8 cellular contexts compared by ENCODE assay signal in the genomic region with DNA sequence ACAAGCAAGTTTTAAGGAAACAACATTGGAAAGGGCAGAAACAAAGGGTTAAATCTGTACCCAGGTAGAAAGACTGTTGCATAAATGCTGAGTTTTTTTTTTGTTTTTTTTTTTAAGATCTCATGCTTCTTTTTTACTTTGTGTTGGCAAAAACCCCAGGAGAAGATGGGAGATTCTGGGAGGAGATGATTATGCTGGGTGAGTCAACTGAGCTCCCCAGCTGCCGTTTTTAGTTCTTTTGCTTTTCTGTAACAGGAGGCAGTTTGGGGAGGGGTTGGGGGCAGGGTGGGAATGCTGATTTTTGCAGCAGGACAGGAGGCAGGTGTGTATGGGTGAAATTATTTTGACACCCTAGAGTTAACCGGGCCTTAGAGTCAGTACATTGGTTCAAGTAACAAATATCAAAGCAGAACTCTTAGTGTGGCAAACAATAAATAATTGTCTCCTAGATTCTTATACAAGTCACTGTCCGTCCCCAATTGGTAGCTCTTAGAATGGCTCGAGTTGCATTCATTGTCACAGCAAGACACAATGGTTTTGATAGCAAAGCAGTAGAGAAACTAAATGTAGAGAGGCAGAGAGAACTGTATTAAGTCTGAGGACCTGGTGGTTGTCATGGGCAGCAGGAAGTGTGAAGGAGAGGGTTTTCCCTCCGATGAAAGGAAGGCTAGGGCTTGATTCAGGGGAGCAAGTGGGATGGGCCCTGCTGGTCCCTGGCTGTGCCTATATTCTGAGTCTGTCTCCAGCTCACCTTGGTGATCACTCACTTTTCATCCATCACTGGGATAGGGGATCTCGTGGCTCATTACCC. TPM values are rescaled to one million over a fixed set of nuclear protein-coding genes. Genes with fewer than 3 reads are reported as not detected.
DNase-seq lines count a peak whose midpoint lies in the region; ATAC-seq and TF ChIP-seq lines count a peak whose summit lies in the region.

No MANE protein-coding gene starts in this region.

- H3K27me3 Mint-ChIP-seq in HFFc6 (ENCODE audit: insufficient read depth) (no peaks in the 10 kb centered on the region), memory B cell (no peaks in the 10 kb centered on the region)

- peak overlapping the region; percentile 71 for H3K27ac Mint-ChIP-seq in HFFc6
- H3K27ac Mint-ChIP-seq in memory B cell = peak overlapping the region; percentile 69

- H3K9me3 Mint-ChIP-seq in HFFc6 = no peaks in the 10 kb centered on the region
- H3K9me3 Mint-ChIP-seq in memory B cell = no peaks in the 10 kb centered on the region

- in situ Hi-C loops in brain microvascular endothelial cell (cut with HindIII; ENCODE audit: low pct_ligation_motif_present, low sequenced_read_pairs) = no loop called here

- no peak for TF ChIP-seq CTCF in HFFc6 (IDR thresholded peaks at IDR 0.05)
- no peak for TF ChIP-seq CTCF in brain microvascular endothelial cell (IDR thresholded peaks at IDR 0.05; ENCODE audit: low read depth, low read length, missing control alignments)

- 0 out of 2 replicates have a peak overlapping the region, but pooled peaks have one; percentile 0 for H3K4me3 Mint-ChIP-seq in HFFc6
- no peak overlapping the region for H3K4me3 Mint-ChIP-seq in memory B cell

- H3K36me3 Mint-ChIP-seq in HFFc6 (ENCODE audit: low read depth) = no peaks in the 10 kb centered on the region
- H3K36me3 Mint-ChIP-seq in memory B cell = peaks cover 7% of the 10 kb centered on the region

- H3K27me3 ChIP-seq in brain microvascular endothelial cell (replicated peaks) = no peaks in the 10 kb centered on the region

- no peak overlapping the region for H3K4me3 ChIP-seq in brain microvascular endothelial cell (ENCODE audit: low read depth, low read length)

- no peak for ATAC-seq in memory B cell (ENCODE audit: low read depth)

- DNase-seq in AG08395 (ENCODE audit: low spot score) = peak; percentile 84
- peak; percentile 62 for DNase-seq in HFFc6
- DNase-seq in brain microvascular endothelial cell = peak; percentile 41
- DNase-seq in memory B cell (ENCODE audit: low spot score in 2 of 2) = no peak
- no peak for DNase-seq in stimulated activated CD4-positive, alpha-beta T cell treated with anti-CD3 and anti-CD28 coated beads, Interleukin-4, amount 100 ng/mL, for 4 hours
- no peak for DNase-seq in iPS-NIHi7 (ENCODE audit: extremely low spot score)
- DNase-seq in effector CD4-positive, alpha-beta T cell = no peak
- no peak for DNase-seq in NCI-H1092 treated with DMSO at 0.1 percent for 48 hours (lab: John Stamatoyannopoulos, UW)

- no peak overlapping the region for H3K27ac ChIP-seq in brain microvascular endothelial cell

- H3K36me3 ChIP-seq in brain microvascular endothelial cell (replicated peaks) = no peaks in the 10 kb centered on the region

- H3K4me1 Mint-ChIP-seq in HFFc6 (ENCODE audit: low read depth) (peaks cover 30% of the 10 kb centered on the region), memory B cell (peaks cover 34% of the 10 kb centered on the region)

RNA-seq across cellular contexts. Expression of gene RCOR2, which starts 36.7 kb away (rescaled TPM):
- under 1 TPM; 0.34 to 0.72 (median 0.41) TPM for total RNA-seq in HFFc6 (2021; fragmentation: NEBNext Ultra II Directional; extraction: Animal tissue kit (Norgen Biotek cat#: 25700))

RNA-seq across cellular contexts. Expression of gene MARK2, which starts 41.3 kb away (rescaled TPM):
- total RNA-seq in HFFc6 (2021; fragmentation: NEBNext Ultra II Directional; extraction: Animal tissue kit (Norgen Biotek cat#: 25700)) = 10 to 100 TPM; 26.4 to 29.9 (median 27.9) TPM

RNA-seq across cellular contexts. Expression of gene NAA40, which starts 58.6 kb away (rescaled TPM):
- 10 to 100 TPM; 15.7 to 19.3 (median 17.6) TPM for total RNA-seq in HFFc6 (2021; fragmentation: NEBNext Ultra II Directional; extraction: Animal tissue kit (Norgen Biotek cat#: 25700))

Comparison
In these comparisons a context has a peak if more than half of its experiments do, and no peak if none do; other contexts are left out.
1. DNase-seq: peak in AG08395 (single experiment), HFFc6 (single experiment) and brain microvascular endothelial cell (single experiment); none in memory B cell (0 of 2), stimulated activated CD4-positive, alpha-beta T cell treated with anti-CD3 and anti-CD28 coated beads, Interleukin-4, amount 100 ng/mL, for 4 hours (0 of 2), iPS-NIHi7 (single experiment), effector CD4-positive, alpha-beta T cell (single experiment) and NCI-H1092 treated with DMSO at 0.1 percent for 48 hours (single experiment).